Comparison of ENCODE assay signal across 9 cellular contexts in the genomic region with DNA sequence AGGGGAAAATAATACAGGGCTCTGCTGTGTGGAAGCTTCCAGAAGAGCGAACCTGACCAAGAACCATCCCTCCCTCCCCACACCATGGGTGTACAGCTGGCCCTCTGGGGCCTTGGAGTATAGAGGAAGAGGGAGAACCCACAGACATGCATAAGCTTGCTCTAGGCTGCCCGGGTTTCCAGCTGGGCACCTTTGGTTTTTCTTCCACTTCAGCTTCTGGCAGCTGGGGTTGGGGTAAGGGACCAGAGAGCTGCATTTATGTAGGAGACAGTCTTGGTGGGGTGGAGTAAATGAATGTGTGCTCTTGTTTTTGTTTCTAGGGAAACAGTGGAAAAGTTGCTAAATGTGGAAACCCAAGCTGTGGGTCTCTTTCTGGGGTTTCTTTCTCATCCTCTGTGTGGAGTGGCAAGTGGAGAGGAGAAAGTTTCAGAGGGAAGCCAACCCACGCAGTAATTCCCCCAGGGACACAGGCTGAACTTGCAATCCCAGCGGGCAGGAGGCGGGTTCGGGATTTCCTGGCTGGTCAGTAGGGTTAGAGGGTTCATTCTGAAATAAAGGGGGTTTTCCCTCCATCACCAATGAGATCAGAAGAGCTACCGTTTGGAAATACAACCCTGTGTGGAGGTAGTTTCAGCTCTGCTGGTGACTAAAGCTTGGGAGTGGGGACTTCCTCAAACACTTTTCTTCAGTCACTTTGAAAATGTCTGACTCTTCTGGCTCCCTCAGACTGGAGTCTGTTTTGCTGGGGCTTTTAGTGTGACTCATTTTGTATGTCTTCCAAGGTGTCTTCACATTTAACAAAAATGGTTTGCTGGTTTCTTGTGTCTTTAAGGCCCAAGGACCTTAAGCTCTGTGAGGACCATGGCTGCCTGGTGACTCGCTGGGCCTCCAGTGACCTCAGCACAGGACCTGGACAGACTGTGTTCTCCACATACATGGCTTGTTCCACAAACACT. TPM values are rescaled to one million over a fixed set of nuclear protein-coding genes. Genes with fewer than 3 reads are reported as not detected.
DNase-seq lines count a peak whose midpoint lies in the region; ATAC-seq and TF ChIP-seq lines count a peak whose summit lies in the region.
"Had no signal": no experiment of that assay in that cellular context is flagged by ENCODE, and none has a peak within 500 bp of the region (broad histone marks: within the 10 kb centered on the region; RNA-seq: fewer than 3 reads in every experiment).

No MANE protein-coding gene starts in this region.

- no peaks in the 10 kb centered on the region for H3K27me3 ChIP-seq in CD4-positive, CD25-positive, alpha-beta regulatory T cell (ENCODE audit: control insufficient read depth, insufficient read depth, low read length)
- no peaks in the 10 kb centered on the region for H3K27me3 ChIP-seq in ascending aorta

- no peak for DNase-seq in CD4-positive, CD25-positive, alpha-beta regulatory T cell
- peak; percentile 50 for DNase-seq in HK-2 (ENCODE audit: unreplicated experiment)
- peak in 1 of 2 donors; percentile 81 for DNase-seq in ascending aorta (ENCODE audit: low spot score in 2 of 2)
- no peak for DNase-seq in naive B cell
- DNase-seq in RPMI8226: no peak
- DNase-seq in HPDE6-E6E7 (ENCODE audit: extremely low spot score): no peak
- no peak for DNase-seq in effector CD8-positive, alpha-beta T cell (lab: John Stamatoyannopoulos, UW)

- no peak for TF ChIP-seq CTCF in ascending aorta (IDR thresholded peaks at IDR 0.05)

- H3K27ac Mint-ChIP-seq in CD4-positive, CD25-positive, alpha-beta regulatory T cell: peak overlapping the region; percentile 64 to 95 (median 89)
- H3K27ac Mint-ChIP-seq in naive B cell: peak overlapping the region in 1 of 6 donors; percentile 17

- H3K9me3 Mint-ChIP-seq in CD4-positive, CD25-positive, alpha-beta regulatory T cell: peaks cover 0 to 2% (median 0%) of the 10 kb centered on the region in 7 donors
- no peaks in the 10 kb centered on the region for H3K9me3 Mint-ChIP-seq in naive B cell

- H3K27ac ChIP-seq in CD4-positive, CD25-positive, alpha-beta regulatory T cell (ENCODE audit: insufficient read depth, low read length, poor library complexity, severe bottlenecking): no peak overlapping the region
- H3K27ac ChIP-seq in ascending aorta: peak overlapping the region; percentile 64 to 68

- ATAC-seq in CD4-positive, CD25-positive, alpha-beta regulatory T cell (ENCODE audit: low read depth in 2 of 2): peak; percentile 28 to 40
- peak; percentile 46 for ATAC-seq in GM19455 (IDR thresholded peaks at IDR 0.05; ENCODE audit: unreplicated experiment)
- peak; percentile 40 for ATAC-seq in naive B cell (ENCODE audit: low read depth in 2 of 2)

- H3K36me3 ChIP-seq in CD4-positive, CD25-positive, alpha-beta regulatory T cell (ENCODE audit: control insufficient read depth, insufficient read depth, low read length): no peaks in the 10 kb centered on the region
- no peaks in the 10 kb centered on the region for H3K36me3 ChIP-seq in ascending aorta

- H3K4me1 Mint-ChIP-seq in CD4-positive, CD25-positive, alpha-beta regulatory T cell: peaks cover 11 to 36% (median 29%) of the 10 kb centered on the region in 4 donors
- peaks cover 5 to 14% (median 10%) of the 10 kb centered on the region in 3 donors for H3K4me1 Mint-ChIP-seq in naive B cell

- H3K4me1 ChIP-seq in CD4-positive, CD25-positive, alpha-beta regulatory T cell (ENCODE audit: control insufficient read depth, insufficient read depth, low read length, poor library complexity, severe bottlenecking): peaks cover 14% of the 10 kb centered on the region
- H3K4me1 ChIP-seq in ascending aorta: peaks cover 10 to 19% of the 10 kb centered on the region in 2 donors

- H3K27me3 Mint-ChIP-seq in CD4-positive, CD25-positive, alpha-beta regulatory T cell: no peaks in the 10 kb centered on the region
- H3K27me3 Mint-ChIP-seq in naive B cell: peaks cover 0 to 7% (median 0%) of the 10 kb centered on the region in 3 donors

- H3K9me3 ChIP-seq in CD4-positive, CD25-positive, alpha-beta regulatory T cell (ENCODE audit: control insufficient read depth in 2 of 2, low read length in 2 of 2): no peaks in the 10 kb centered on the region
- H3K9me3 ChIP-seq in ascending aorta: no peaks in the 10 kb centered on the region

- H3K36me3 Mint-ChIP-seq in CD4-positive, CD25-positive, alpha-beta regulatory T cell: no peaks in the 10 kb centered on the region
- no peaks in the 10 kb centered on the region for H3K36me3 Mint-ChIP-seq in naive B cell

- no peak overlapping the region for H3K4me3 Mint-ChIP-seq in CD4-positive, CD25-positive, alpha-beta regulatory T cell
- no peak overlapping the region for H3K4me3 Mint-ChIP-seq in naive B cell

- no peak overlapping the region for H3K4me3 ChIP-seq in CD4-positive, CD25-positive, alpha-beta regulatory T cell (ENCODE audit: low read depth, low read length)
- H3K4me3 ChIP-seq in ascending aorta: no peak overlapping the region

- intact Hi-C loops in ascending aorta (cut with DNase I): no loop called here

RNA-seq across cellular contexts. Expression of gene SRGN, which starts 22.2 kb away (rescaled TPM):
- total RNA-seq in CD4-positive, CD25-positive, alpha-beta regulatory T cell: 580 TPM
- polyA plus RNA-seq in CD4-positive, CD25-positive, alpha-beta regulatory T cell: 100 to 1,000 TPM; 254 to 402 (median 306) TPM
- total RNA-seq in ascending aorta: 155 TPM
- polyA plus RNA-seq in naive B cell (ENCODE audit: low read depth in 6 of 6): 10 to 100 TPM; 25.2 to 40.7 (median 33.6) TPM
- total RNA-seq: H1 had no signal

RNA-seq across cellular contexts. Expression of gene VPS26A, which starts 58.3 kb away (rescaled TPM):
- total RNA-seq in CD4-positive, CD25-positive, alpha-beta regulatory T cell: 45.7 TPM
- polyA plus RNA-seq in CD4-positive, CD25-positive, alpha-beta regulatory T cell: 10 to 100 TPM; 40.3 to 55.5 (median 43.0) TPM
- total RNA-seq in ascending aorta: 26.0 TPM
- 10 to 100 TPM; 23.1 to 32.8 (median 31.5) TPM for polyA plus RNA-seq in naive B cell (ENCODE audit: low read depth in 6 of 6)
